8 cellular contexts compared by ENCODE assay signal in genomic region chr16:24013733-24014645, GRCh38.
DNase-seq lines count a peak whose midpoint lies in the region; ATAC-seq and TF ChIP-seq lines count a peak whose summit lies in the region.

No MANE protein-coding gene starts in this region.

- peaks cover 57% of the 10 kb centered on the region for H3K4me1 Mint-ChIP-seq in activated T-cell treated with anti-CD3 and anti-CD28 coated beads, Interleukin-2, amount 50 U/mL, for 4 hours (ENCODE audit: low read depth)
- peaks cover 10% of the 10 kb centered on the region for H3K4me1 Mint-ChIP-seq in nephron progenitor cell
- H3K4me1 Mint-ChIP-seq in Calu3 (ENCODE audit: low read depth, unreplicated experiment): no peaks in the 10 kb centered on the region

- peaks cover 4% of the 10 kb centered on the region for H3K36me3 Mint-ChIP-seq in activated T-cell treated with anti-CD3 and anti-CD28 coated beads, Interleukin-2, amount 50 U/mL, for 4 hours (ENCODE audit: insufficient read depth)
- H3K36me3 Mint-ChIP-seq in nephron progenitor cell (ENCODE audit: low read depth) (no peaks in the 10 kb centered on the region), Calu3 (ENCODE audit: insufficient read depth, unreplicated experiment) (peaks cover 3% of the 10 kb centered on the region)

- H3K27me3 Mint-ChIP-seq in activated T-cell treated with anti-CD3 and anti-CD28 coated beads, Interleukin-2, amount 50 U/mL, for 4 hours (ENCODE audit: low read depth): no peaks in the 10 kb centered on the region
- H3K27me3 Mint-ChIP-seq in nephron progenitor cell (ENCODE audit: low read depth, poor library complexity) (peaks cover 19% of the 10 kb centered on the region), Calu3 (ENCODE audit: unreplicated experiment) (peaks cover 41% of the 10 kb centered on the region)

- no peaks in the 10 kb centered on the region for H3K9me3 Mint-ChIP-seq in activated T-cell treated with anti-CD3 and anti-CD28 coated beads, Interleukin-2, amount 50 U/mL, for 4 hours
- H3K9me3 Mint-ChIP-seq in nephron progenitor cell (no peaks in the 10 kb centered on the region), Calu3 (ENCODE audit: low read depth, unreplicated experiment) (no peaks in the 10 kb centered on the region)

- BruUV-seq in Calu3 (replicated peaks; lab: Mats Ljungman, UMichigan): no TSS peak

- DNase-seq in NCI-H146 (lab: John Stamatoyannopoulos, UW) (peak; percentile 58), NCI-H146 treated with DMSO at 0.1 percent for 48 hours (lab: John Stamatoyannopoulos, UW; ENCODE audit: unreplicated experiment) (no peak), NOMO-1 treated with DMSO at 0.1 percent for 48 hours (lab: John Stamatoyannopoulos, UW; ENCODE audit: unreplicated experiment) (peak; percentile 86), nephron progenitor cell (no peak), Calu3 (no peak)
- peak; percentile 25 for DNase-seq in activated T-cell treated with anti-CD3 and anti-CD28 coated beads, Interleukin-2, amount 50 U/mL, for 4 hours
- peak; percentile 12 to 13 for DNase-seq in stimulated activated CD4-positive, alpha-beta T cell treated with anti-CD3 and anti-CD28 coated beads, Interleukin-15, amount 100 ng/mL, for 1 hour (ENCODE audit: low read depth in 1 of 2, low spot score in 1 of 2)

- ATAC-seq in HG02938 (IDR thresholded peaks at IDR 0.05; ENCODE audit: unreplicated experiment): peak; percentile 94
- peak; percentile 95 to 96 for ATAC-seq in activated T-cell treated with anti-CD3 and anti-CD28 coated beads, Interleukin-2, amount 50 U/mL, for 4 hours

- CTCF ChIA-PET in Calu3 (lab: Charles Lee): interaction anchor here (0.6 kb wide), 1 partner anchor 246 kb away, joined by 5 read pairs; no protein-coding TSS in a partner anchor

- no peak for TF ChIP-seq CTCF in nephron progenitor cell (IDR thresholded peaks at IDR 0.05)
- no peak for TF ChIP-seq CTCF in Calu3 (IDR thresholded peaks at IDR 0.05; ENCODE audit: unreplicated experiment)

- H3K4me3 Mint-ChIP-seq in activated T-cell treated with anti-CD3 and anti-CD28 coated beads, Interleukin-2, amount 50 U/mL, for 4 hours: peak overlapping the region; percentile 13
- no peak overlapping the region for H3K4me3 Mint-ChIP-seq in nephron progenitor cell
- no peak overlapping the region for H3K4me3 Mint-ChIP-seq in Calu3 (ENCODE audit: low read depth, unreplicated experiment)

- intact Hi-C loops in Calu3 (cut with micrococcal nuclease; ENCODE audit: unreplicated experiment): no loop called here

- H3K27ac Mint-ChIP-seq in nephron progenitor cell (no peak overlapping the region), Calu3 (ENCODE audit: unreplicated experiment) (no peak overlapping the region)

Comparison
In these comparisons a context has a peak if more than half of its experiments do, and no peak if none do; other contexts are left out.
1. DNase-seq: peak in NCI-H146 (single experiment), NOMO-1 treated with DMSO at 0.1 percent for 48 hours (single experiment), activated T-cell treated with anti-CD3 and anti-CD28 coated beads, Interleukin-2, amount 50 U/mL, for 4 hours (single experiment) and stimulated activated CD4-positive, alpha-beta T cell treated with anti-CD3 and anti-CD28 coated beads, Interleukin-15, amount 100 ng/mL, for 1 hour (2 of 2); none in NCI-H146 treated with DMSO at 0.1 percent for 48 hours (single experiment), nephron progenitor cell (single experiment) and Calu3 (single experiment).